In the genomic region with DNA sequence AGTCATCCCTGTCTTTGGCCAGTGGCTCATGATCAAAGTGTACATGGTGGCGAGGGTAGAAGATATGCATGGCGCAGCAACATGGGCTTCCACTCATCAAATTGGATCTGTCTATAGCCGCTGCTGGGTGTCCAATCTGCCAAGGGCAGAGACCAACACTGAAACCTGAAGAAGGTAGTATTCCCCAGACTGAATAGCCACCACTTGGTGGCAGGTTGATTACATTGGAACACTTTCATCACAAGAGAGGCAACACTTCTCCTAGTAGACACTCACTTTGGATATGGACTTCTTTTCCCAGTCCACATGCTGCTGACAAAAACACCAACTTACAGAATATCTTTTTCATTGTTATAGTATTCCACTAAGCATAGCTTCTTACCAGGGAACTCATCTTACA, we compare ENCODE assay signal across 2 cellular contexts.
A peak's percentile ranks its signal among the peaks of the same experiment; 100 is the strongest.
TF ChIP-seq lines count a peak whose summit lies in the region.

No MANE protein-coding gene starts in this region.

TF ChIP-seq in HepG2, 621 proteins besides CTCF, POLR2A, EP300 and RAD21:
- TF ChIP-seq HINFP (CRISPR knock-in tag; IDR thresholded peaks at IDR 0.05; ENCODE audit: low read depth) (no peak), STAG1 (CRISPR knock-in tag; IDR thresholded peaks at IDR 0.05) (peak; percentile 46)

TF ChIP-seq in K562, 482 proteins besides CTCF, POLR2A, EP300 and RAD21:
- TF ChIP-seq, protein P1, sequence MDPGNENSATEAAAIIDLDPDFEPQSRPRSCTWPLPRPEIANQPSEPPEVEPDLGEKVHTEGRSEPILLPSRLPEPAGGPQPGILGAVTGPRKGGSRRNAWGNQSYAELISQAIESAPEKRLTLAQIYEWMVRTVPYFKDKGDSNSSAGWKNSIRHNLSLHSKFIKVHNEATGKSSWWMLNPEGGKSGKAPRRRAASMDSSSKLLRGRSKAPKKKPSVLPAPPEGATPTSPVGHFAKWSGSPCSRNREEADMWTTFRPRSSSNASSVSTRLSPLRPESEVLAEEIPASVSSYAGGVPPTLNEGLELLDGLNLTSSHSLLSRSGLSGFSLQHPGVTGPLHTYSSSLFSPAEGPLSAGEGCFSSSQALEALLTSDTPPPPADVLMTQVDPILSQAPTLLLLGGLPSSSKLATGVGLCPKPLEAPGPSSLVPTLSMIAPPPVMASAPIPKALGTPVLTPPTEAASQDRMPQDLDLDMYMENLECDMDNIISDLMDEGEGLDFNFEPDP (CRISPR knock-in tag; IDR thresholded peaks at IDR 0.05): no peak
- no peak for TF ChIP-seq SAFB (IDR thresholded peaks at IDR 0.05; ENCODE audit: borderline replicate concordance, low read depth, low read length)
- TF ChIP-seq ESRRB (CRISPR knock-in tag; IDR thresholded peaks at IDR 0.05; ENCODE audit: borderline replicate concordance): no peak
- TF ChIP-seq CEBPB (tag; IDR thresholded peaks at IDR 0.05): no peak
